ENCODE assay signal across 10 cellular contexts in the genomic region with DNA sequence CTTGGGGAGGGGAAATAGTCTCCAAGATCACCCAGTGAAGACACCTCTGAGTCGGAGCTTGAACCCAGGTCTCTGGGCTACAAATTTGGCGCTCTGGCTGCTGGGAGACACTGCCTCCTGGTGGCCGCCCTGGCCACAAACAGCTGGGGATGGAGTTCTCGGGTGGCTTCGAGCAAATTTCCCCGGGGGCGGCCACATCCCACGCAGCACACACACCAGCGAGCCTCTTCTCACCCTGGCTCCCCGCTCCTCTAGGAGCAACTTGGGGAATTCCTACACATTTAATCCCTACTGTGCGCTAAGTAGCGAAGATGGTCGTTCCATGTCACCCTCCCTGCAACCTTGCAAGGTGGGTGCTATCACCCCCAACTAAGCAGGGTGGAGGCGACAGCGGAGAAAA.
DNase-seq lines count a peak whose midpoint lies in the region; ATAC-seq, FAIRE-seq and TF ChIP-seq lines count a peak whose summit lies in the region.
"Had no signal": no experiment of that assay in that cellular context is flagged by ENCODE, and none has a peak within 500 bp of the region (broad histone marks: within the 10 kb centered on the region; RNA-seq: fewer than 3 reads in every experiment).

No MANE protein-coding gene starts in this region.

- H3K27ac ChIP-seq in AG04450 (ENCODE audit: low read depth, low read length) (no peak overlapping the region), HL-60 (replicated peaks) (no peak overlapping the region), liver (ENCODE audit: low read depth in 1 of 2, low read length in 2 of 2) (no peak overlapping the region)

- TF ChIP-seq CTCF in AG04450 (IDR thresholded peaks at IDR 0.05; ENCODE audit: low read depth, low read length) (peak; percentile 35), HL-60 (IDR thresholded peaks at IDR 0.05; ENCODE audit: insufficient read depth, low read length) (peak; percentile 63), liver (IDR thresholded peaks at IDR 0.05; ENCODE audit: low read depth, low read length, missing input control) (peak; percentile 24)

- H3K27me3 ChIP-seq in AG04450 (ENCODE audit: control insufficient read depth, insufficient read depth, low read length) (peaks cover 30% of the 10 kb centered on the region), HL-60 (ENCODE audit: insufficient read depth, poor library complexity, severe bottlenecking) (peaks cover 4% of the 10 kb centered on the region), liver (ENCODE audit: control insufficient read depth in 4 of 4, insufficient read depth in 4 of 4, low read length in 3 of 4) (no peaks in the 10 kb centered on the region)

- H3K9me3 Mint-ChIP-seq in activated T-cell treated with anti-CD3 and anti-CD28 coated beads, Interleukin-2, amount 50 U/mL, for 72 hours, result no peaks in the 10 kb centered on the region

- CTCF ChIA-PET in AG04450 (lab: Charles Lee), result interaction anchor here (0.7 to 5.2 kb wide), 9 partner anchors 8 to 271 kb away, joined by 3 to 49 read pairs (median 7); no protein-coding TSS in a partner anchor

- WGBS in liver, result 73% methylated on average over 15 of the region's 15 CpGs

- no peaks in the 10 kb centered on the region for H3K36me3 Mint-ChIP-seq in activated T-cell treated with anti-CD3 and anti-CD28 coated beads, Interleukin-2, amount 50 U/mL, for 72 hours (ENCODE audit: insufficient read depth in 2 of 2)

- ATAC-seq in activated T-cell treated with anti-CD3 and anti-CD28 coated beads, Interleukin-2, amount 50 U/mL, for 72 hours (replicated peaks in 1 of 2), result peak in 1 of 2 donors; percentile 36
- ATAC-seq in GM21723 (IDR thresholded peaks at IDR 0.05; ENCODE audit: unreplicated experiment), result no peak
- no peak for ATAC-seq in GM21526 (IDR thresholded peaks at IDR 0.05; ENCODE audit: low FRiP score, unreplicated experiment)
- no peak for ATAC-seq in GM21390 (IDR thresholded peaks at IDR 0.05; ENCODE audit: unreplicated experiment)

- H3K4me3 Mint-ChIP-seq in activated T-cell treated with anti-CD3 and anti-CD28 coated beads, Interleukin-2, amount 50 U/mL, for 72 hours, result no peak overlapping the region

- no peak overlapping the region for H3K27ac Mint-ChIP-seq in activated T-cell treated with anti-CD3 and anti-CD28 coated beads, Interleukin-2, amount 50 U/mL, for 72 hours

- peaks cover 0 to 19% (median 12%) of the 10 kb centered on the region in 4 donors for H3K4me1 ChIP-seq in liver (ENCODE audit: control insufficient read depth in 4 of 4, insufficient read depth in 4 of 4, low read length in 3 of 4)

- H3K27me3 Mint-ChIP-seq in activated T-cell treated with anti-CD3 and anti-CD28 coated beads, Interleukin-2, amount 50 U/mL, for 72 hours (ENCODE audit: low read depth), result peaks cover 19% of the 10 kb centered on the region

- no peaks in the 10 kb centered on the region for H3K4me1 Mint-ChIP-seq in activated T-cell treated with anti-CD3 and anti-CD28 coated beads, Interleukin-2, amount 50 U/mL, for 72 hours (ENCODE audit: low read depth)

- DNase-seq in AG04450 (ENCODE audit: low read depth, low spot score) (no peak), HL-60 (ENCODE audit: low read depth in 1 of 2, low spot score in 1 of 2) (peak in 1 of 2 experiments; percentile 40), GM19239 (ENCODE audit: insufficient read length, low spot score) (no peak)
- DNase-seq in activated T-cell treated with anti-CD3 and anti-CD28 coated beads, Interleukin-2, amount 50 U/mL, for 72 hours, result peak; percentile 42 to 52
- DNase-seq: mesenchymal stem cell had no signal

- no peaks in the 10 kb centered on the region for H3K9me3 ChIP-seq in AG04450 (ENCODE audit: control insufficient read depth, insufficient read depth, low read length)
- no peaks in the 10 kb centered on the region for H3K9me3 ChIP-seq in liver (ENCODE audit: control insufficient read depth in 4 of 4, low read length in 3 of 4)

- H3K9ac ChIP-seq in liver (ENCODE audit: low read depth in 1 of 2, low read length in 2 of 2), result no peak overlapping the region

- POLR2A ChIA-PET in AG04450 (lab: Yijun Ruan, JAX), result no interaction called here

- H3K36me3 ChIP-seq in liver (ENCODE audit: control insufficient read depth in 4 of 4, insufficient read depth in 3 of 4, low read depth in 1 of 4, low read length in 3 of 4), result no peaks in the 10 kb centered on the region

- no peak overlapping the region for H3K4me3 ChIP-seq in AG04450 (ENCODE audit: low read depth, low read length)
- no peak overlapping the region for H3K4me3 ChIP-seq in HL-60 (replicated peaks; ENCODE audit: insufficient read depth, low read length)
- H3K4me3 ChIP-seq in liver (ENCODE audit: low read depth in 1 of 3, low read length in 3 of 3), result no peak overlapping the region

- peak; percentile 46 to 59 for TF ChIP-seq RAD21 in liver (IDR thresholded peaks at IDR 0.05)

- FAIRE-seq in GM19239 (lab: Jason Lieb, UNC), result no peak
- FAIRE-seq: G401.6 had no signal

TF ChIP-seq in liver, 16 proteins besides CTCF, POLR2A, EP300 and RAD21:
- TF ChIP-seq SP1 (IDR thresholded peaks at IDR 0.05) (no peak), GABPA (IDR thresholded peaks at IDR 0.05 in 1 of 2, conservative IDR thresholded peaks at IDR 0.05 in 1 of 2) (no peak), HNF4A (conservative IDR thresholded peaks at IDR 0.05) (no peak), YY1 (IDR thresholded peaks at IDR 0.05) (no peak), TAF1 (conservative IDR thresholded peaks at IDR 0.05) (no peak), NR2F2 (IDR thresholded peaks at IDR 0.05) (no peak), EGR1 (IDR thresholded peaks at IDR 0.05; ENCODE audit: low read depth in 2 of 2) (no peak), RXRA (IDR thresholded peaks at IDR 0.05) (no peak), HNF4G (IDR thresholded peaks at IDR 0.05) (no peak), FOXA1 (IDR thresholded peaks at IDR 0.05) (no peak), FOXA2 (IDR thresholded peaks at IDR 0.05) (no peak), MAX (IDR thresholded peaks at IDR 0.05) (no peak), JUND (IDR thresholded peaks at IDR 0.05) (no peak)
- TF ChIP-seq, protein P1, sequence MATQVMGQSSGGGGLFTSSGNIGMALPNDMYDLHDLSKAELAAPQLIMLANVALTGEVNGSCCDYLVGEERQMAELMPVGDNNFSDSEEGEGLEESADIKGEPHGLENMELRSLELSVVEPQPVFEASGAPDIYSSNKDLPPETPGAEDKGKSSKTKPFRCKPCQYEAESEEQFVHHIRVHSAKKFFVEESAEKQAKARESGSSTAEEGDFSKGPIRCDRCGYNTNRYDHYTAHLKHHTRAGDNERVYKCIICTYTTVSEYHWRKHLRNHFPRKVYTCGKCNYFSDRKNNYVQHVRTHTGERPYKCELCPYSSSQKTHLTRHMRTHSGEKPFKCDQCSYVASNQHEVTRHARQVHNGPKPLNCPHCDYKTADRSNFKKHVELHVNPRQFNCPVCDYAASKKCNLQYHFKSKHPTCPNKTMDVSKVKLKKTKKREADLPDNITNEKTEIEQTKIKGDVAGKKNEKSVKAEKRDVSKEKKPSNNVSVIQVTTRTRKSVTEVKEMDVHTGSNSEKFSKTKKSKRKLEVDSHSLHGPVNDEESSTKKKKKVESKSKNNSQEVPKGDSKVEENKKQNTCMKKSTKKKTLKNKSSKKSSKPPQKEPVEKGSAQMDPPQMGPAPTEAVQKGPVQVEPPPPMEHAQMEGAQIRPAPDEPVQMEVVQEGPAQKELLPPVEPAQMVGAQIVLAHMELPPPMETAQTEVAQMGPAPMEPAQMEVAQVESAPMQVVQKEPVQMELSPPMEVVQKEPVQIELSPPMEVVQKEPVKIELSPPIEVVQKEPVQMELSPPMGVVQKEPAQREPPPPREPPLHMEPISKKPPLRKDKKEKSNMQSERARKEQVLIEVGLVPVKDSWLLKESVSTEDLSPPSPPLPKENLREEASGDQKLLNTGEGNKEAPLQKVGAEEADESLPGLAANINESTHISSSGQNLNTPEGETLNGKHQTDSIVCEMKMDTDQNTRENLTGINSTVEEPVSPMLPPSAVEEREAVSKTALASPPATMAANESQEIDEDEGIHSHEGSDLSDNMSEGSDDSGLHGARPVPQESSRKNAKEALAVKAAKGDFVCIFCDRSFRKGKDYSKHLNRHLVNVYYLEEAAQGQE (IDR thresholded peaks at IDR 0.05), result no peak
- TF ChIP-seq, protein P2, sequence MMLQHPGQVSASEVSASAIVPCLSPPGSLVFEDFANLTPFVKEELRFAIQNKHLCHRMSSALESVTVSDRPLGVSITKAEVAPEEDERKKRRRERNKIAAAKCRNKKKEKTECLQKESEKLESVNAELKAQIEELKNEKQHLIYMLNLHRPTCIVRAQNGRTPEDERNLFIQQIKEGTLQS (IDR thresholded peaks at IDR 0.05), result no peak
- TF ChIP-seq, protein P3, sequence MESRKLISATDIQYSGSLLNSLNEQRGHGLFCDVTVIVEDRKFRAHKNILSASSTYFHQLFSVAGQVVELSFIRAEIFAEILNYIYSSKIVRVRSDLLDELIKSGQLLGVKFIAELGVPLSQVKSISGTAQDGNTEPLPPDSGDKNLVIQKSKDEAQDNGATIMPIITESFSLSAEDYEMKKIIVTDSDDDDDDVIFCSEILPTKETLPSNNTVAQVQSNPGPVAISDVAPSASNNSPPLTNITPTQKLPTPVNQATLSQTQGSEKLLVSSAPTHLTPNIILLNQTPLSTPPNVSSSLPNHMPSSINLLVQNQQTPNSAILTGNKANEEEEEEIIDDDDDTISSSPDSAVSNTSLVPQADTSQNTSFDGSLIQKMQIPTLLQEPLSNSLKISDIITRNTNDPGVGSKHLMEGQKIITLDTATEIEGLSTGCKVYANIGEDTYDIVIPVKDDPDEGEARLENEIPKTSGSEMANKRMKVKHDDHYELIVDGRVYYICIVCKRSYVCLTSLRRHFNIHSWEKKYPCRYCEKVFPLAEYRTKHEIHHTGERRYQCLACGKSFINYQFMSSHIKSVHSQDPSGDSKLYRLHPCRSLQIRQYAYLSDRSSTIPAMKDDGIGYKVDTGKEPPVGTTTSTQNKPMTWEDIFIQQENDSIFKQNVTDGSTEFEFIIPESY (IDR thresholded peaks at IDR 0.05), result no peak

Comparison
In these comparisons a context has a peak if more than half of its experiments do, and no peak if none do; other contexts are left out.
1. DNase-seq: peak in activated T-cell treated with anti-CD3 and anti-CD28 coated beads, Interleukin-2, amount 50 U/mL, for 72 hours (2 of 2); none in AG04450 (single experiment) and GM19239 (single experiment).
2. Peak in every context shown above with its lines, with median percentiles within 50 percentile points of each other: CTCF ChIP-seq.